22 cellular contexts compared by ENCODE assay signal in genomic region chr4:82489987-82490386, GRCh38. TPM values are rescaled to one million over a fixed set of nuclear protein-coding genes. Genes with fewer than 3 reads are reported as not detected.
DNase-seq lines count a peak whose midpoint lies in the region; ATAC-seq and TF ChIP-seq lines count a peak whose summit lies in the region.
"Had no signal": no experiment of that assay in that cellular context is flagged by ENCODE, and none has a peak within 500 bp of the region (broad histone marks: within the 10 kb centered on the region; RNA-seq: fewer than 3 reads in every experiment).

No MANE protein-coding gene starts in this region.

- ATAC-seq in HG03039 (IDR thresholded peaks at IDR 0.05; ENCODE audit: unreplicated experiment) (no peak), HG03457 (IDR thresholded peaks at IDR 0.05; ENCODE audit: unreplicated experiment) (no peak)
- ATAC-seq: GM12878 had no signal

- no peak for TF ChIP-seq CTCF in esophagus muscularis mucosa (IDR thresholded peaks at IDR 0.05)
- no peak for TF ChIP-seq CTCF in liver (IDR thresholded peaks at IDR 0.05; ENCODE audit: low read depth, low read length, missing input control)

- peaks cover 0 to 21% (median 0%) of the 10 kb centered on the region in 4 donors for H3K36me3 ChIP-seq in esophagus muscularis mucosa
- peaks cover 0 to 7% (median 0%) of the 10 kb centered on the region in 4 donors for H3K36me3 ChIP-seq in liver (ENCODE audit: control insufficient read depth in 4 of 4, insufficient read depth in 3 of 4, low read depth in 1 of 4, low read length in 3 of 4)
- H3K36me3 ChIP-seq: BE2C had no signal

- TF ChIP-seq POLR2A in esophagus muscularis mucosa (IDR thresholded peaks at IDR 0.05; ENCODE audit: low read depth), result no peak

- no peak for TF ChIP-seq EP300 in esophagus muscularis mucosa (IDR thresholded peaks at IDR 0.05)

- H3K4me1 ChIP-seq in esophagus muscularis mucosa, result no peaks in the 10 kb centered on the region
- H3K4me1 ChIP-seq in liver (ENCODE audit: control insufficient read depth in 4 of 4, insufficient read depth in 4 of 4, low read length in 3 of 4), result peaks cover 0 to 3% (median 0%) of the 10 kb centered on the region in 4 donors
- H3K4me1 ChIP-seq: BE2C had no signal

- TF ChIP-seq RAD21 in liver (IDR thresholded peaks at IDR 0.05), result no peak

- no peak overlapping the region for H3K27ac ChIP-seq in esophagus muscularis mucosa (replicated peaks in 1 of 4)
- H3K27ac ChIP-seq in liver (ENCODE audit: low read depth in 1 of 2, low read length in 2 of 2), result no peak overlapping the region
- H3K27ac ChIP-seq: BLaER1 had no signal

- H3K4me3 ChIP-seq in esophagus muscularis mucosa, result no peak overlapping the region
- H3K4me3 ChIP-seq in liver (ENCODE audit: low read depth in 1 of 3, low read length in 3 of 3), result no peak overlapping the region
- H3K4me3 ChIP-seq: BLaER1, GM12878 had no signal

- intact Hi-C loops in esophagus muscularis mucosa (cut with DNase I), result no loop called here

- peak; percentile 39 for DNase-seq in esophagus muscularis mucosa (ENCODE audit: extremely low spot score)
- no peak for DNase-seq in activated gamma-delta T cell (lab: John Stamatoyannopoulos, UW)
- DNase-seq: 8988T; ACHN; BE2C; C1 segment of cervical spinal cord; CD4-positive, alpha-beta memory T cell; CD4-positive, CD25-positive, alpha-beta regulatory T cell; CD8-positive, alpha-beta memory T cell; COR-L47; DMS 273 treated with DMSO at 0.1 percent for 48 hours; DMS153; DMS53; DMS79; DND-41; EL; GDM1 had no signal

- no peak overlapping the region for H3K9ac ChIP-seq in liver (ENCODE audit: low read depth in 1 of 2, low read length in 2 of 2)
- H3K9ac ChIP-seq: BLaER1 had no signal

- H3K27me3 ChIP-seq in esophagus muscularis mucosa (no peaks in the 10 kb centered on the region), liver (ENCODE audit: control insufficient read depth in 4 of 4, insufficient read depth in 4 of 4, low read length in 3 of 4) (no peaks in the 10 kb centered on the region)
- H3K27me3 ChIP-seq: BE2C, BLaER1 had no signal

- 42% methylated on average over 8 of the region's 8 CpGs for WGBS in esophagus muscularis mucosa
- 55% methylated on average over 8 of the region's 8 CpGs for WGBS in liver

- no peaks in the 10 kb centered on the region for H3K9me3 ChIP-seq in esophagus muscularis mucosa
- no peaks in the 10 kb centered on the region for H3K9me3 ChIP-seq in liver (ENCODE audit: control insufficient read depth in 4 of 4, low read length in 3 of 4)
- H3K9me3 ChIP-seq: BE2C, BLaER1 had no signal

TF ChIP-seq in liver, 16 proteins besides CTCF, POLR2A, EP300 and RAD21:
- TF ChIP-seq, protein P1, sequence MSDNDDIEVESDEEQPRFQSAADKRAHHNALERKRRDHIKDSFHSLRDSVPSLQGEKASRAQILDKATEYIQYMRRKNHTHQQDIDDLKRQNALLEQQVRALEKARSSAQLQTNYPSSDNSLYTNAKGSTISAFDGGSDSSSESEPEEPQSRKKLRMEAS (IDR thresholded peaks at IDR 0.05), result no peak
- TF ChIP-seq HNF4A (conservative IDR thresholded peaks at IDR 0.05) (peak; percentile 18 to 76), RXRA (IDR thresholded peaks at IDR 0.05) (peak in 1 of 2 donors; percentile 22), JUND (IDR thresholded peaks at IDR 0.05) (no peak)
TF ChIP-seq in liver: peak in this region for 2.

RNA-seq across cellular contexts. Expression of gene ENOPH1, which starts 59.6 kb away (rescaled TPM):
- 10 to 100 TPM; 17.4 to 26.4 (median 22.4) TPM for total RNA-seq in esophagus muscularis mucosa
- total RNA-seq in liver, result 10 to 100 TPM; 13.1 to 20.0 TPM
- 10 to 100 TPM; 12.1 to 12.4 TPM for polyA plus RNA-seq in liver

RNA-seq across cellular contexts. Expression of gene HNRNPDL, which starts 59.7 kb away (rescaled TPM):
- total RNA-seq in esophagus muscularis mucosa, result 100 to 1,000 TPM; 135 to 227 (median 154) TPM
- 10 to 100 TPM; 57.4 to 57.9 TPM for total RNA-seq in liver
- polyA plus RNA-seq in liver, result 10 to 100 TPM; 53.1 to 57.9 TPM
